ENCODE assay signal across 18 cellular contexts in the genomic region with DNA sequence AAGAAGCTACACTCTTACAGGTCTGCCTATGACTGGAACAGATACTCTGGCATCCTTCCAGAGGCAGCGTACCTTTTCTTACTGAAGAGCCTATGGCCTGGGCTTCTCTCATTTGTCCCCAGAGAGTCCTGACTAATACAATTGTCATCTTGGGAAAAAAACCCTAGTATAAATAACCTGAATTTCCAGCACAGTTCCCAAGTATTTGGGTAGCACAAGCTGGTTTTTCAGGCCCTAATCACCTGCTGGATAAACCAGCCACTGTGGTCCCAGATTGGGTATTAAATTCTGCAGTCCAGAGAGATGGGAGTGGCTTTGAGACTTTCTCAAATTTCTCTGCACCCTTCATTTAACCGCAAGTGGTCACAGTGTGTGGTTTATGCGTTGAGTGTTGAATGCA.
A peak's percentile ranks its signal among the peaks of the same experiment; 100 is the strongest.
DNase-seq lines count a peak whose midpoint lies in the region; ATAC-seq and TF ChIP-seq lines count a peak whose summit lies in the region.
"Had no signal": no experiment of that assay in that cellular context is flagged by ENCODE, and none has a peak within 500 bp of the region (broad histone marks: within the 10 kb centered on the region; RNA-seq: fewer than 3 reads in every experiment).

No MANE protein-coding gene starts in this region.

- peaks cover 4% of the 10 kb centered on the region for H3K27me3 Mint-ChIP-seq in activated T-cell treated with anti-CD3 and anti-CD28 coated beads, Interleukin-2, amount 50 U/mL, for 72 hours (ENCODE audit: low read depth)
- H3K27me3 Mint-ChIP-seq in neural progenitor cell (ENCODE audit: insufficient read depth, low read depth), result peaks cover 3% of the 10 kb centered on the region

- no peak overlapping the region for H3K18ac ChIP-seq in trophoblast cell (ENCODE audit: low read length)

- H4K12ac ChIP-seq in trophoblast cell (ENCODE audit: low read depth, low read length), result no peak overlapping the region

- no peak overlapping the region for H2BK12ac ChIP-seq in trophoblast cell (ENCODE audit: low read length)

- no peak overlapping the region for H3K4me2 ChIP-seq in trophoblast cell (ENCODE audit: low read length)
- H3K4me2 ChIP-seq in neural progenitor cell, result no peak overlapping the region

- no peak for ATAC-seq in GM21390 (IDR thresholded peaks at IDR 0.05; ENCODE audit: unreplicated experiment)
- ATAC-seq in activated T-cell treated with anti-CD3 and anti-CD28 coated beads, Interleukin-2, amount 50 U/mL, for 72 hours (replicated peaks in 1 of 2), result no peak
- ATAC-seq: natural killer cell, T-cell had no signal

- H3K14ac ChIP-seq in trophoblast cell (ENCODE audit: low read length), result no peak overlapping the region

- H2AFZ ChIP-seq in trophoblast cell (ENCODE audit: insufficient read depth, low read length, poor library complexity) (no peak overlapping the region), neural progenitor cell (replicated peaks) (no peak overlapping the region)

- no peaks in the 10 kb centered on the region for H3K4me1 Mint-ChIP-seq in activated T-cell treated with anti-CD3 and anti-CD28 coated beads, Interleukin-2, amount 50 U/mL, for 72 hours (ENCODE audit: low read depth)
- H3K4me1 Mint-ChIP-seq in neural progenitor cell, result peaks cover 47% of the 10 kb centered on the region
- H3K4me1 Mint-ChIP-seq: natural killer cell, T-cell had no signal

- no peak overlapping the region for H3K27ac Mint-ChIP-seq in activated T-cell treated with anti-CD3 and anti-CD28 coated beads, Interleukin-2, amount 50 U/mL, for 72 hours
- H3K27ac Mint-ChIP-seq in neural progenitor cell, result no peak overlapping the region
- H3K27ac Mint-ChIP-seq: activated naive CD4-positive, alpha-beta T cell treated with anti-CD3 and anti-CD28 coated beads for 36 hours; endodermal cell; natural killer cell; T-cell had no signal

- H3K27ac ChIP-seq in SJCRH30, result no peak overlapping the region
- H3K27ac ChIP-seq in trophoblast cell (ENCODE audit: low read depth, low read length), result no peak overlapping the region
- no peak overlapping the region for H3K27ac ChIP-seq in neural progenitor cell

- no peak overlapping the region for H3K23ac ChIP-seq in trophoblast cell (ENCODE audit: low read length)

- no peaks in the 10 kb centered on the region for H3K36me3 Mint-ChIP-seq in activated T-cell treated with anti-CD3 and anti-CD28 coated beads, Interleukin-2, amount 50 U/mL, for 72 hours (ENCODE audit: insufficient read depth in 2 of 2)
- peaks cover 11% of the 10 kb centered on the region for H3K36me3 Mint-ChIP-seq in neural progenitor cell
- H3K36me3 Mint-ChIP-seq: natural killer cell, T-cell had no signal

- H3K4me3 Mint-ChIP-seq in activated T-cell treated with anti-CD3 and anti-CD28 coated beads, Interleukin-2, amount 50 U/mL, for 72 hours, result no peak overlapping the region
- H3K4me3 Mint-ChIP-seq in neural progenitor cell, result no peak overlapping the region
- H3K4me3 Mint-ChIP-seq: activated naive CD4-positive, alpha-beta T cell treated with anti-CD3 and anti-CD28 coated beads for 36 hours; endodermal cell; natural killer cell; T-cell had no signal

- H3K9me3 Mint-ChIP-seq in activated T-cell treated with anti-CD3 and anti-CD28 coated beads, Interleukin-2, amount 50 U/mL, for 72 hours, result peaks cover 1 to 2% of the 10 kb centered on the region in 2 donors
- peaks cover 10% of the 10 kb centered on the region for H3K9me3 Mint-ChIP-seq in neural progenitor cell
- H3K9me3 Mint-ChIP-seq: activated naive CD4-positive, alpha-beta T cell treated with anti-CD3 and anti-CD28 coated beads for 36 hours; endodermal cell; natural killer cell had no signal

- peak; percentile 35 for DNase-seq in DMS53 treated with DMSO at 0.1 percent for 48 hours (lab: John Stamatoyannopoulos, UW; ENCODE audit: unreplicated experiment)
- peak; percentile 15 for DNase-seq in NCI-H187 treated with DMSO at 0.1 percent for 48 hours (lab: John Stamatoyannopoulos, UW)
- DNase-seq in SJCRH30, result peak; percentile 32 to 56
- DNase-seq in trophoblast cell, result peak; percentile 21 to 65
- DNase-seq in activated T-cell treated with anti-CD3 and anti-CD28 coated beads, Interleukin-2, amount 50 U/mL, for 72 hours, result no peak
- DNase-seq in NCI-H1694 treated with DMSO at 0.1 percent for 48 hours (lab: John Stamatoyannopoulos, UW), result no peak
- DNase-seq in neural progenitor cell (ENCODE audit: low spot score), result no peak
- DNase-seq: activated CD4-positive, alpha-beta T cell treated with anti-CD3 and anti-CD28 coated beads, Interleukin-2, amount 50 U/mL, for 48 hours; activated naive CD4-positive, alpha-beta T cell treated with anti-CD3 and anti-CD28 coated beads for 36 hours; DMS79; endodermal cell; foreskin fibroblast; IMR-90; natural killer cell; NK-92 treated with Interleukin-12 subunit alpha and Interleukin-12 subunit beta, amount 100 ng/mL, for 24 hours; posterior cingulate gyrus; T-cell had no signal

- H3K79me1 ChIP-seq in trophoblast cell (ENCODE audit: low read length), result no peaks in the 10 kb centered on the region

- no peaks in the 10 kb centered on the region for H4K20me1 ChIP-seq in neural progenitor cell (ENCODE audit: low read depth)

- no peaks in the 10 kb centered on the region for H3K27me3 ChIP-seq in SJCRH30
- no peaks in the 10 kb centered on the region for H3K27me3 ChIP-seq in trophoblast cell (ENCODE audit: insufficient read depth, low read length)
- H3K27me3 ChIP-seq in neural progenitor cell, result no peaks in the 10 kb centered on the region

- H3K4ac ChIP-seq in trophoblast cell (ENCODE audit: low read depth, low read length), result no peak overlapping the region

- H2BK5ac ChIP-seq in trophoblast cell (ENCODE audit: low read depth, low read length, poor library complexity), result no peak overlapping the region

- H3K9ac ChIP-seq in trophoblast cell (ENCODE audit: low read length) (no peak overlapping the region), neural progenitor cell (no peak overlapping the region)

- H3K36me3 ChIP-seq in SJCRH30, result no peaks in the 10 kb centered on the region
- no peaks in the 10 kb centered on the region for H3K36me3 ChIP-seq in trophoblast cell (ENCODE audit: control insufficient read depth in 1 of 2, insufficient read depth in 2 of 2, low read length in 2 of 2)
- no peaks in the 10 kb centered on the region for H3K36me3 ChIP-seq in neural progenitor cell

- no peaks in the 10 kb centered on the region for H3K79me2 ChIP-seq in trophoblast cell (ENCODE audit: control insufficient read depth, insufficient read depth, low read length, poor library complexity)
- H3K79me2 ChIP-seq in neural progenitor cell (ENCODE audit: low read depth), result peaks cover 64% of the 10 kb centered on the region

- peaks cover 11% of the 10 kb centered on the region for H3K4me1 ChIP-seq in SJCRH30
- peaks cover 0 to 2% of the 10 kb centered on the region in 2 experiments for H3K4me1 ChIP-seq in trophoblast cell (ENCODE audit: control insufficient read depth in 1 of 2, insufficient read depth in 2 of 2, low read length in 2 of 2)
- H3K4me1 ChIP-seq in neural progenitor cell, result peaks cover 13% of the 10 kb centered on the region

- H4K8ac ChIP-seq in trophoblast cell (ENCODE audit: low read depth, low read length), result no peak overlapping the region

- H2AK5ac ChIP-seq in trophoblast cell (ENCODE audit: low read length), result no peak overlapping the region

- H3K4me3 ChIP-seq in SJCRH30 (no peak overlapping the region), trophoblast cell (ENCODE audit: low read depth, low read length) (no peak overlapping the region), neural progenitor cell (no peak overlapping the region)

- no peak overlapping the region for H2BK120ac ChIP-seq in trophoblast cell (ENCODE audit: insufficient read depth, low read length, poor library complexity)

- TF ChIP-seq CTCF in neural progenitor cell (IDR thresholded peaks at IDR 0.05), result no peak

- WGBS in trophoblast cell (ENCODE audit: extremely low coverage, insufficient coverage, insufficient read length), result no CpG with 5 or more reads among the region's 3 CpGs

- H3F3A ChIP-seq in neural progenitor cell (ENCODE audit: low read depth), result peaks cover 12% of the 10 kb centered on the region

- no peak overlapping the region for H4K91ac ChIP-seq in trophoblast cell (ENCODE audit: low read depth, low read length)

- H3K9me3 ChIP-seq in SJCRH30 (replicated peaks) (no peaks in the 10 kb centered on the region), trophoblast cell (ENCODE audit: insufficient read depth, low read depth, low read length) (no peaks in the 10 kb centered on the region), neural progenitor cell (ENCODE audit: low read depth) (no peaks in the 10 kb centered on the region)

Comparison
In these comparisons a context has a peak if more than half of its experiments do, and no peak if none do; other contexts are left out.
1. DNase-seq: peak in DMS53 treated with DMSO at 0.1 percent for 48 hours (single experiment), NCI-H187 treated with DMSO at 0.1 percent for 48 hours (single experiment), SJCRH30 (2 of 2) and trophoblast cell (2 of 2); none in activated T-cell treated with anti-CD3 and anti-CD28 coated beads, Interleukin-2, amount 50 U/mL, for 72 hours (0 of 2), NCI-H1694 treated with DMSO at 0.1 percent for 48 hours (single experiment) and neural progenitor cell (single experiment).